1 cellular context compared by ENCODE assay signal in the genomic region with DNA sequence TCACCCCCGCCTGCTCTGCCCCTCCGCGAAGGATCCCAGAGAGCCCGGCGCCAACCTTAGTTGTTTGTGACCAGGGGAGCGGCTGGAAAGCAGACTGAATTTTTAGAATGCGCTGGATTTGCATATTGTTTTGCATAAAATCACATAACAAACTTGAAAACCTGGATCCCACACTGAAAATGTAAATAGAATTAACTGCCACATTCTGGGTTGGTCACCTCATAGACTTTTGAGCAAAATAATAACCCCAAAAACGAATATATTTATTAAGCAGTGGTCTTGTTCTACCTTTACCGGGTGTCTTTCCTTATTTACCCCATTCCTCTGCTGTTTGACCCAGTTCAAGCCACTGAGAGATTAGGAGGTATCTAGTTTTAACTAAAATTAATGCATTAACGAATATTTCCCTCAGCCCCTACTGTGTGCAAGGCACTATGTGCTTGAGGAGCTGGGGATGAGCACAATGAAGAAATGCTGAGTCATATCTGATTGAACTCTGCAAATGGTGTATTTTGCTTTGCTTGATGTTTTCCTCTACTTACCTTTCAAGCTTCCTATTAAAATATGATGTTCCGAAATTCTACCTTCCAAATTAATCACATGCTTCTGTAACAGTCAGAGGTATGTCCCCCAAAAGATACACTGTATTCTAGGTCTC.
TF ChIP-seq lines count a peak whose summit lies in the region.

No MANE protein-coding gene starts in this region.

TF ChIP-seq in HepG2, 621 proteins besides CTCF, POLR2A, EP300 and RAD21 (continued from another document and continues in another):
- TF ChIP-seq, protein P1, sequence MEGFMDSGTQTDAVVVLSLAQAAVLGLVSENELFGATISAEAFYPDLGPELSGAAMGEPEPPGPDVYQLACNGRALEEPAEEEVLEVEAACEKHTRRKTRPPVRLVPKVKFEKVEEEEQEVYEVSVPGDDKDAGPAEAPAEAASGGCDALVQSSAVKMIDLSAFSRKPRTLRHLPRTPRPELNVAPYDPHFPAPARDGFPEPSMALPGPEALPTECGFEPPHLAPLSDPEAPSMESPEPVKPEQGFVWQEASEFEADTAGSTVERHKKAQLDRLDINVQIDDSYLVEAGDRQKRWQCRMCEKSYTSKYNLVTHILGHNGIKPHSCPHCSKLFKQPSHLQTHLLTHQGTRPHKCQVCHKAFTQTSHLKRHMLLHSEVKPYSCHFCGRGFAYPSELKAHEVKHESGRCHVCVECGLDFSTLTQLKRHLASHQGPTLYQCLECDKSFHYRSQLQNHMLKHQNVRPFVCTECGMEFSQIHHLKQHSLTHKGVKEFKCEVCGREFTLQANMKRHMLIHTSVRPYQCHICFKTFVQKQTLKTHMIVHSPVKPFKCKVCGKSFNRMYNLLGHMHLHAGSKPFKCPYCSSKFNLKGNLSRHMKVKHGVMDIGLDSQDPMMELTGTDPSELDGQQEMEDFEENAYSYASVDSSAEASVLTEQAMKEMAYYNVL (CRISPR knock-in tag; IDR thresholded peaks at IDR 0.05; ENCODE audit: borderline replicate concordance), result no peak
- TF ChIP-seq ZNF619 (CRISPR knock-in tag; IDR thresholded peaks at IDR 0.05) (no peak), ZNF761 (CRISPR knock-in tag; conservative IDR thresholded peaks at IDR 0.05) (0 out of 2 replicates have a peak, but pooled peaks have one; percentile 35), HMG20A (CRISPR knock-in tag; IDR thresholded peaks at IDR 0.05; ENCODE audit: borderline replicate concordance) (no peak), ZNF577 (CRISPR knock-in tag; IDR thresholded peaks at IDR 0.05; ENCODE audit: borderline replicate concordance, low read depth) (no peak), ZMYM4 (CRISPR knock-in tag; IDR thresholded peaks at IDR 0.05) (no peak), SP1 (IDR thresholded peaks at IDR 0.05) (no peak), SP1 (CRISPR knock-in tag; IDR thresholded peaks at IDR 0.05) (no peak), SUZ12 (IDR thresholded peaks at IDR 0.05; ENCODE audit: low read depth, low read length) (no peak), ARID2 (CRISPR knock-in tag; IDR thresholded peaks at IDR 0.05; ENCODE audit: borderline replicate concordance) (no peak), ZNF329 (CRISPR knock-in tag; IDR thresholded peaks at IDR 0.05; ENCODE audit: low read depth) (no peak), MXD4 (CRISPR knock-in tag; IDR thresholded peaks at IDR 0.05) (no peak), YEATS2 (CRISPR knock-in tag; IDR thresholded peaks at IDR 0.05; ENCODE audit: borderline replicate concordance) (peak; percentile 19; the same call in 1 of the 2 replicates), ARNTL (CRISPR knock-in tag; IDR thresholded peaks at IDR 0.05) (peak; percentile 67; the same call in 1 of the 2 replicates), ZNF678 (CRISPR knock-in tag; IDR thresholded peaks at IDR 0.05) (no peak), SAP130 (CRISPR knock-in tag; IDR thresholded peaks at IDR 0.05; ENCODE audit: low read depth) (peak; percentile 2; the same call in 1 of the 2 replicates), HDAC6 (IDR thresholded peaks at IDR 0.05; ENCODE audit: low read depth, low read length) (no peak), ZNF101 (CRISPR knock-in tag; IDR thresholded peaks at IDR 0.05; ENCODE audit: borderline replicate concordance, low read depth) (0 out of 2 replicates have a peak, but pooled peaks have one; percentile 25)
- TF ChIP-seq, protein P2, sequence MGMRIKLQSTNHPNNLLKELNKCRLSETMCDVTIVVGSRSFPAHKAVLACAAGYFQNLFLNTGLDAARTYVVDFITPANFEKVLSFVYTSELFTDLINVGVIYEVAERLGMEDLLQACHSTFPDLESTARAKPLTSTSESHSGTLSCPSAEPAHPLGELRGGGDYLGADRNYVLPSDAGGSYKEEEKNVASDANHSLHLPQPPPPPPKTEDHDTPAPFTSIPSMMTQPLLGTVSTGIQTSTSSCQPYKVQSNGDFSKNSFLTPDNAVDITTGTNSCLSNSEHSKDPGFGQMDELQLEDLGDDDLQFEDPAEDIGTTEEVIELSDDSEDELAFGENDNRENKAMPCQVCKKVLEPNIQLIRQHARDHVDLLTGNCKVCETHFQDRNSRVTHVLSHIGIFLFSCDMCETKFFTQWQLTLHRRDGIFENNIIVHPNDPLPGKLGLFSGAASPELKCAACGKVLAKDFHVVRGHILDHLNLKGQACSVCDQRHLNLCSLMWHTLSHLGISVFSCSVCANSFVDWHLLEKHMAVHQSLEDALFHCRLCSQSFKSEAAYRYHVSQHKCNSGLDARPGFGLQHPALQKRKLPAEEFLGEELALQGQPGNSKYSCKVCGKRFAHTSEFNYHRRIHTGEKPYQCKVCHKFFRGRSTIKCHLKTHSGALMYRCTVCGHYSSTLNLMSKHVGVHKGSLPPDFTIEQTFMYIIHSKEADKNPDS (CRISPR knock-in tag; IDR thresholded peaks at IDR 0.05), result 0 out of 2 replicates have a peak, but pooled peaks have one; percentile 44
- TF ChIP-seq, protein P3, sequence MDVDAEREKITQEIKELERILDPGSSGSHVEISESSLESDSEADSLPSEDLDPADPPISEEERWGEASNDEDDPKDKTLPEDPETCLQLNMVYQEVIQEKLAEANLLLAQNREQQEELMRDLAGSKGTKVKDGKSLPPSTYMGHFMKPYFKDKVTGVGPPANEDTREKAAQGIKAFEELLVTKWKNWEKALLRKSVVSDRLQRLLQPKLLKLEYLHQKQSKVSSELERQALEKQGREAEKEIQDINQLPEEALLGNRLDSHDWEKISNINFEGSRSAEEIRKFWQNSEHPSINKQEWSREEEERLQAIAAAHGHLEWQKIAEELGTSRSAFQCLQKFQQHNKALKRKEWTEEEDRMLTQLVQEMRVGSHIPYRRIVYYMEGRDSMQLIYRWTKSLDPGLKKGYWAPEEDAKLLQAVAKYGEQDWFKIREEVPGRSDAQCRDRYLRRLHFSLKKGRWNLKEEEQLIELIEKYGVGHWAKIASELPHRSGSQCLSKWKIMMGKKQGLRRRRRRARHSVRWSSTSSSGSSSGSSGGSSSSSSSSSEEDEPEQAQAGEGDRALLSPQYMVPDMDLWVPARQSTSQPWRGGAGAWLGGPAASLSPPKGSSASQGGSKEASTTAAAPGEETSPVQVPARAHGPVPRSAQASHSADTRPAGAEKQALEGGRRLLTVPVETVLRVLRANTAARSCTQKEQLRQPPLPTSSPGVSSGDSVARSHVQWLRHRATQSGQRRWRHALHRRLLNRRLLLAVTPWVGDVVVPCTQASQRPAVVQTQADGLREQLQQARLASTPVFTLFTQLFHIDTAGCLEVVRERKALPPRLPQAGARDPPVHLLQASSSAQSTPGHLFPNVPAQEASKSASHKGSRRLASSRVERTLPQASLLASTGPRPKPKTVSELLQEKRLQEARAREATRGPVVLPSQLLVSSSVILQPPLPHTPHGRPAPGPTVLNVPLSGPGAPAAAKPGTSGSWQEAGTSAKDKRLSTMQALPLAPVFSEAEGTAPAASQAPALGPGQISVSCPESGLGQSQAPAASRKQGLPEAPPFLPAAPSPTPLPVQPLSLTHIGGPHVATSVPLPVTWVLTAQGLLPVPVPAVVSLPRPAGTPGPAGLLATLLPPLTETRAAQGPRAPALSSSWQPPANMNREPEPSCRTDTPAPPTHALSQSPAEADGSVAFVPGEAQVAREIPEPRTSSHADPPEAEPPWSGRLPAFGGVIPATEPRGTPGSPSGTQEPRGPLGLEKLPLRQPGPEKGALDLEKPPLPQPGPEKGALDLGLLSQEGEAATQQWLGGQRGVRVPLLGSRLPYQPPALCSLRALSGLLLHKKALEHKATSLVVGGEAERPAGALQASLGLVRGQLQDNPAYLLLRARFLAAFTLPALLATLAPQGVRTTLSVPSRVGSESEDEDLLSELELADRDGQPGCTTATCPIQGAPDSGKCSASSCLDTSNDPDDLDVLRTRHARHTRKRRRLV (CRISPR knock-in tag; IDR thresholded peaks at IDR 0.05), result no peak
- TF ChIP-seq, protein P4, sequence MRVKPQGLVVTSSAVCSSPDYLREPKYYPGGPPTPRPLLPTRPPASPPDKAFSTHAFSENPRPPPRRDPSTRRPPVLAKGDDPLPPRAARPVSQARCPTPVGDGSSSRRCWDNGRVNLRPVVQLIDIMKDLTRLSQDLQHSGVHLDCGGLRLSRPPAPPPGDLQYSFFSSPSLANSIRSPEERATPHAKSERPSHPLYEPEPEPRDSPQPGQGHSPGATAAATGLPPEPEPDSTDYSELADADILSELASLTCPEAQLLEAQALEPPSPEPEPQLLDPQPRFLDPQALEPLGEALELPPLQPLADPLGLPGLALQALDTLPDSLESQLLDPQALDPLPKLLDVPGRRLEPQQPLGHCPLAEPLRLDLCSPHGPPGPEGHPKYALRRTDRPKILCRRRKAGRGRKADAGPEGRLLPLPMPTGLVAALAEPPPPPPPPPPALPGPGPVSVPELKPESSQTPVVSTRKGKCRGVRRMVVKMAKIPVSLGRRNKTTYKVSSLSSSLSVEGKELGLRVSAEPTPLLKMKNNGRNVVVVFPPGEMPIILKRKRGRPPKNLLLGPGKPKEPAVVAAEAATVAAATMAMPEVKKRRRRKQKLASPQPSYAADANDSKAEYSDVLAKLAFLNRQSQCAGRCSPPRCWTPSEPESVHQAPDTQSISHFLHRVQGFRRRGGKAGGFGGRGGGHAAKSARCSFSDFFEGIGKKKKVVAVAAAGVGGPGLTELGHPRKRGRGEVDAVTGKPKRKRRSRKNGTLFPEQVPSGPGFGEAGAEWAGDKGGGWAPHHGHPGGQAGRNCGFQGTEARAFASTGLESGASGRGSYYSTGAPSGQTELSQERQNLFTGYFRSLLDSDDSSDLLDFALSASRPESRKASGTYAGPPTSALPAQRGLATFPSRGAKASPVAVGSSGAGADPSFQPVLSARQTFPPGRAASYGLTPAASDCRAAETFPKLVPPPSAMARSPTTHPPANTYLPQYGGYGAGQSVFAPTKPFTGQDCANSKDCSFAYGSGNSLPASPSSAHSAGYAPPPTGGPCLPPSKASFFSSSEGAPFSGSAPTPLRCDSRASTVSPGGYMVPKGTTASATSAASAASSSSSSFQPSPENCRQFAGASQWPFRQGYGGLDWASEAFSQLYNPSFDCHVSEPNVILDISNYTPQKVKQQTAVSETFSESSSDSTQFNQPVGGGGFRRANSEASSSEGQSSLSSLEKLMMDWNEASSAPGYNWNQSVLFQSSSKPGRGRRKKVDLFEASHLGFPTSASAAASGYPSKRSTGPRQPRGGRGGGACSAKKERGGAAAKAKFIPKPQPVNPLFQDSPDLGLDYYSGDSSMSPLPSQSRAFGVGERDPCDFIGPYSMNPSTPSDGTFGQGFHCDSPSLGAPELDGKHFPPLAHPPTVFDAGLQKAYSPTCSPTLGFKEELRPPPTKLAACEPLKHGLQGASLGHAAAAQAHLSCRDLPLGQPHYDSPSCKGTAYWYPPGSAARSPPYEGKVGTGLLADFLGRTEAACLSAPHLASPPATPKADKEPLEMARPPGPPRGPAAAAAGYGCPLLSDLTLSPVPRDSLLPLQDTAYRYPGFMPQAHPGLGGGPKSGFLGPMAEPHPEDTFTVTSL (CRISPR knock-in tag; IDR thresholded peaks at IDR 0.05; ENCODE audit: borderline replicate concordance), result peak; percentile 14; the same call in 1 of the 2 replicates
- TF ChIP-seq, protein P5, sequence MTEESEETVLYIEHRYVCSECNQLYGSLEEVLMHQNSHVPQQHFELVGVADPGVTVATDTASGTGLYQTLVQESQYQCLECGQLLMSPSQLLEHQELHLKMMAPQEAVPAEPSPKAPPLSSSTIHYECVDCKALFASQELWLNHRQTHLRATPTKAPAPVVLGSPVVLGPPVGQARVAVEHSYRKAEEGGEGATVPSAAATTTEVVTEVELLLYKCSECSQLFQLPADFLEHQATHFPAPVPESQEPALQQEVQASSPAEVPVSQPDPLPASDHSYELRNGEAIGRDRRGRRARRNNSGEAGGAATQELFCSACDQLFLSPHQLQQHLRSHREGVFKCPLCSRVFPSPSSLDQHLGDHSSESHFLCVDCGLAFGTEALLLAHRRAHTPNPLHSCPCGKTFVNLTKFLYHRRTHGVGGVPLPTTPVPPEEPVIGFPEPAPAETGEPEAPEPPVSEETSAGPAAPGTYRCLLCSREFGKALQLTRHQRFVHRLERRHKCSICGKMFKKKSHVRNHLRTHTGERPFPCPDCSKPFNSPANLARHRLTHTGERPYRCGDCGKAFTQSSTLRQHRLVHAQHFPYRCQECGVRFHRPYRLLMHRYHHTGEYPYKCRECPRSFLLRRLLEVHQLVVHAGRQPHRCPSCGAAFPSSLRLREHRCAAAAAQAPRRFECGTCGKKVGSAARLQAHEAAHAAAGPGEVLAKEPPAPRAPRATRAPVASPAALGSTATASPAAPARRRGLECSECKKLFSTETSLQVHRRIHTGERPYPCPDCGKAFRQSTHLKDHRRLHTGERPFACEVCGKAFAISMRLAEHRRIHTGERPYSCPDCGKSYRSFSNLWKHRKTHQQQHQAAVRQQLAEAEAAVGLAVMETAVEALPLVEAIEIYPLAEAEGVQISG (CRISPR knock-in tag; IDR thresholded peaks at IDR 0.05), result no peak
- TF ChIP-seq, protein P6, sequence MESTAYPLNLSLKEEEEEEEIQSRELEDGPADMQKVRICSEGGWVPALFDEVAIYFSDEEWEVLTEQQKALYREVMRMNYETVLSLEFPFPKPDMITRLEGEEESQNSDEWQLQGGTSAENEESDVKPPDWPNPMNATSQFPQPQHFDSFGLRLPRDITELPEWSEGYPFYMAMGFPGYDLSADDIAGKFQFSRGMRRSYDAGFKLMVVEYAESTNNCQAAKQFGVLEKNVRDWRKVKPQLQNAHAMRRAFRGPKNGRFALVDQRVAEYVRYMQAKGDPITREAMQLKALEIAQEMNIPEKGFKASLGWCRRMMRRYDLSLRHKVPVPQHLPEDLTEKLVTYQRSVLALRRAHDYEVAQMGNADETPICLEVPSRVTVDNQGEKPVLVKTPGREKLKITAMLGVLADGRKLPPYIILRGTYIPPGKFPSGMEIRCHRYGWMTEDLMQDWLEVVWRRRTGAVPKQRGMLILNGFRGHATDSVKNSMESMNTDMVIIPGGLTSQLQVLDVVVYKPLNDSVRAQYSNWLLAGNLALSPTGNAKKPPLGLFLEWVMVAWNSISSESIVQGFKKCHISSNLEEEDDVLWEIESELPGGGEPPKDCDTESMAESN (CRISPR knock-in tag; conservative IDR thresholded peaks at IDR 0.05), result no peak
- TF ChIP-seq, protein P7, sequence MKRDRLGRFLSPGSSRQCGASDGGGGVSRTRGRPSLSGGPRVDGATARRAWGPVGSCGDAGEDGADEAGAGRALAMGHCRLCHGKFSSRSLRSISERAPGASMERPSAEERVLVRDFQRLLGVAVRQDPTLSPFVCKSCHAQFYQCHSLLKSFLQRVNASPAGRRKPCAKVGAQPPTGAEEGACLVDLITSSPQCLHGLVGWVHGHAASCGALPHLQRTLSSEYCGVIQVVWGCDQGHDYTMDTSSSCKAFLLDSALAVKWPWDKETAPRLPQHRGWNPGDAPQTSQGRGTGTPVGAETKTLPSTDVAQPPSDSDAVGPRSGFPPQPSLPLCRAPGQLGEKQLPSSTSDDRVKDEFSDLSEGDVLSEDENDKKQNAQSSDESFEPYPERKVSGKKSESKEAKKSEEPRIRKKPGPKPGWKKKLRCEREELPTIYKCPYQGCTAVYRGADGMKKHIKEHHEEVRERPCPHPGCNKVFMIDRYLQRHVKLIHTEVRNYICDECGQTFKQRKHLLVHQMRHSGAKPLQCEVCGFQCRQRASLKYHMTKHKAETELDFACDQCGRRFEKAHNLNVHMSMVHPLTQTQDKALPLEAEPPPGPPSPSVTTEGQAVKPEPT (CRISPR knock-in tag; IDR thresholded peaks at IDR 0.05; ENCODE audit: low read depth), result no peak
- TF ChIP-seq, protein P8, sequence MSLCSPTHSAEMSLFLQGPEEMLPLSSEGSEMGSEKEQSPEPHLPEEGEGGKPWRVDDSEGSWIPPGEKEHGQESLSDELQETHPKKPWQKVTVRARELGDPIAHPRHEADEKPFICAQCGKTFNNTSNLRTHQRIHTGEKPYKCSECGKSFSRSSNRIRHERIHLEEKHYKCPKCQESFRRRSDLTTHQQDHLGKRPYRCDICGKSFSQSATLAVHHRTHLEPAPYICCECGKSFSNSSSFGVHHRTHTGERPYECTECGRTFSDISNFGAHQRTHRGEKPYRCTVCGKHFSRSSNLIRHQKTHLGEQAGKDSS (CRISPR knock-in tag; IDR thresholded peaks at IDR 0.05; ENCODE audit: borderline replicate concordance, low read depth), result no peak
